In the genomic region with DNA sequence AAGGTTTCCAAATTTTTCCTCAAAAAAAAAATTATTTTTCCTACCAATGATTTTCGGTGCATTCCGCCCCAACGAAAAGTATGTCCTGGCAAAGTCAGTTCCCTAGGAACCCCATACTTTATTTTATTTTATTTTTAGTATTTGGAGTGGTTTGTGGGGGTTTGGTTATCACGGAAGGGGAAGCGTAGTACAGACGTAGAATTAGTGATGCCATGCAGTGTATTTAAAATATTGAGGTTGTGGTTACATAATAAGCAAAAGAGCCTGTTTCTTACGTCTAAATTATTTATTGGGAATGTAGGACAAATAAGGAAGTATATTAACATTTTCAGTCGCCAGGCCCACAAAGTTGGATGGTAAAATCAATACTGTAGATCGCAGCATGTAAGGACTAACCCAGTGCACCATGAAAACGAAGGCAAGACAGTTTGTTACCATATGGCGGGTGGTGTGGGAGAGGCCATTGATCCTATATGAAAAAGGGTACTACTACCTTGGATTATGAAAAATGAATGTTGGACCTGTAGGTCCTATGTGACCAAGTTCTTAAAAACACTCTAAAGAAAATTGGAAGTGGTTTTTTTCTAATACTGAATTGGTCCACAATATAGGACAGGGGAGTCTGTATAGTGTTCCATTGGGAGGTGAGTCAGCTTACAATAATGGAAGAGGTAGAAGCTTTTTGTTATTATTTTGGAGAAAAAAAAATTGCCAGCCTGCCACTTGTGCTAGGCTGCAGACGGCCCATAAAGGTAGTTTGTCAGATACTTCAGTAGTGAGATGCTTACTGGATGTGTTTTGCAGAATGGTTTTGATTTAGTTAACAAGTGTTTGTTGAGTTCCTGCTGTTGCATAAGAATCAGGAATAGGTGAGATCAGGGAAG, we compare ENCODE assay signal across 1 cellular context.
TF ChIP-seq lines count a peak whose summit lies in the region.

No MANE protein-coding gene starts in this region.

TF ChIP-seq in H1, 55 proteins besides CTCF, POLR2A, EP300 and RAD21:
- TF ChIP-seq, protein P1, sequence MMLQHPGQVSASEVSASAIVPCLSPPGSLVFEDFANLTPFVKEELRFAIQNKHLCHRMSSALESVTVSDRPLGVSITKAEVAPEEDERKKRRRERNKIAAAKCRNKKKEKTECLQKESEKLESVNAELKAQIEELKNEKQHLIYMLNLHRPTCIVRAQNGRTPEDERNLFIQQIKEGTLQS (IDR thresholded peaks at IDR 0.05; ENCODE audit: insufficient read depth, low read depth, low read length) = no peak
